In the genomic region with DNA sequence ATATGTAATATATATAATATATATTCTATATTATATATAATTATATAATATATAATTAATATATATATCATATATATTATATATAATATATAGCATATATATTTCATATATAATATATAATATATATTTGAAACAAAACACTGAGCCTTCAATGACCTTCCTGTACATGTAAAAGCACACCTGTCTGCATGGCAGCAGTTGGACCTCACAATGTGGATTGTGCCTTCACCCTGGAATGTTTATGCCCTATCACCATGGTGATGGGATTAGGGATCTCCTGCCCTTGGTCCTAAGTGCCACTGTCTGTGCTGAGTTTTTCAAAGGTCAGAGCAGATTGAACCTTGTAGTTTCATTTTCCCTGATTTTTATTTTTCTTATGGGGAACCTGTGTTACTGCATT, we compare ENCODE assay signal across 8 cellular contexts.
A peak's percentile ranks its signal among the peaks of the same experiment; 100 is the strongest.
DNase-seq lines count a peak whose midpoint lies in the region; ATAC-seq and TF ChIP-seq lines count a peak whose summit lies in the region.
"Not testable (repeated sequence)": the region's sequence is repeated elsewhere in the genome, so short reads cannot be mapped to it uniquely, and the experiment has no call there.

No MANE protein-coding gene starts in this region.

- not testable (repeated sequence) for DNase-seq in T-helper 17 cell; foreskin keratinocyte; left colon; naive thymus-derived CD4-positive, alpha-beta T cell; thoracic aorta (ENCODE audit: low spot score)

- not testable (repeated sequence) for H3K27me3 ChIP-seq in foreskin keratinocyte; naive thymus-derived CD4-positive, alpha-beta T cell (ENCODE audit: control insufficient read depth in 2 of 2, insufficient read depth in 2 of 2, low read length in 2 of 2); thoracic aorta (replicated peaks; ENCODE audit: insufficient read depth)

- ATAC-seq in GM18868 (IDR thresholded peaks at IDR 0.05; ENCODE audit: unreplicated experiment) (peak; percentile 27), GM21528 (IDR thresholded peaks at IDR 0.05; ENCODE audit: low FRiP score, unreplicated experiment) (peak; percentile 39), HG02973 (IDR thresholded peaks at IDR 0.05; ENCODE audit: unreplicated experiment) (peak; percentile 26), T-helper 17 cell (peak; percentile 29), foreskin keratinocyte (peak; percentile 49), left colon (peak; percentile 34), thoracic aorta (ENCODE audit: insufficient number of reproducible peaks, low FRiP score, low read depth) (peak; percentile 39)
- ATAC-seq in naive thymus-derived CD4-positive, alpha-beta T cell = peak; percentile 44

- not testable (repeated sequence) for H3K36me3 Mint-ChIP-seq in T-helper 17 cell (ENCODE audit: low read depth); naive thymus-derived CD4-positive, alpha-beta T cell

- POLR2A ChIA-PET in naive thymus-derived CD4-positive, alpha-beta T cell (lab: Charles Lee) = not testable (repeated sequence)

- H3K4me3 Mint-ChIP-seq in T-helper 17 cell; naive thymus-derived CD4-positive, alpha-beta T cell: not testable (repeated sequence)

- not testable (repeated sequence) for H3K4me1 ChIP-seq in foreskin keratinocyte; naive thymus-derived CD4-positive, alpha-beta T cell (ENCODE audit: control insufficient read depth in 2 of 2, insufficient read depth in 2 of 2, low read length in 2 of 2); thoracic aorta (ENCODE audit: control insufficient read depth in 1 of 2, low read depth in 2 of 2)

- not testable (repeated sequence) for H3K4me3 ChIP-seq in naive thymus-derived CD4-positive, alpha-beta T cell (ENCODE audit: low read length); thoracic aorta

- TF ChIP-seq CTCF in foreskin keratinocyte (conservative IDR thresholded peaks at IDR 0.05); thoracic aorta (IDR thresholded peaks at IDR 0.05): not testable (repeated sequence)

- H3K4me1 Mint-ChIP-seq in T-helper 17 cell; naive thymus-derived CD4-positive, alpha-beta T cell: not testable (repeated sequence)

- peaks cover 5 to 20% (median 11%) of the 10 kb centered on the region in 11 donors for H3K9me3 Mint-ChIP-seq in naive thymus-derived CD4-positive, alpha-beta T cell

- H3K9me3 ChIP-seq in T-helper 17 cell (ENCODE audit: control insufficient read depth, low read length, poor library complexity, severe bottlenecking); naive thymus-derived CD4-positive, alpha-beta T cell (ENCODE audit: control insufficient read depth in 2 of 3, low read length in 3 of 3); thoracic aorta: not testable (repeated sequence)

- CTCF ChIA-PET in naive thymus-derived CD4-positive, alpha-beta T cell (lab: Charles Lee) = not testable (repeated sequence)

- H3K27me3 Mint-ChIP-seq in T-helper 17 cell; naive thymus-derived CD4-positive, alpha-beta T cell: not testable (repeated sequence)

- not testable (repeated sequence) for H3K36me3 ChIP-seq in naive thymus-derived CD4-positive, alpha-beta T cell (ENCODE audit: control insufficient read depth in 2 of 3, insufficient read depth in 3 of 3, low read length in 3 of 3); thoracic aorta

- not testable (repeated sequence) for H3K27ac Mint-ChIP-seq in T-helper 17 cell; naive thymus-derived CD4-positive, alpha-beta T cell

- intact Hi-C loops in left colon (cut with DNase I, micrococcal nuclease); naive thymus-derived CD4-positive, alpha-beta T cell (cut with micrococcal nuclease): not testable (repeated sequence)

- H3K27ac ChIP-seq in foreskin keratinocyte; naive thymus-derived CD4-positive, alpha-beta T cell (ENCODE audit: low read depth, low read length); thoracic aorta: not testable (repeated sequence)
